11 cellular contexts compared by ENCODE assay signal in genomic region chr5:2093859-2094615, GRCh38.
A peak's percentile ranks its signal among the peaks of the same experiment; 100 is the strongest.
DNase-seq lines count a peak whose midpoint lies in the region; ATAC-seq and TF ChIP-seq lines count a peak whose summit lies in the region.
"Had no signal": no experiment of that assay in that cellular context is flagged by ENCODE, and none has a peak within 500 bp of the region (broad histone marks: within the 10 kb centered on the region; RNA-seq: fewer than 3 reads in every experiment).

No MANE protein-coding gene starts in this region.

- H3K9me3 Mint-ChIP-seq in activated CD4-positive, alpha-beta T cell treated with anti-CD3 and anti-CD28 coated beads, Interleukin-2, amount 10 ng/mL, durations not matched to agents 24 days and 14 days: no peaks in the 10 kb centered on the region
- H3K9me3 Mint-ChIP-seq in CD8-positive, alpha-beta T cell: no peaks in the 10 kb centered on the region
- H3K9me3 Mint-ChIP-seq: central memory CD8-positive, alpha-beta T cell had no signal

- no peak overlapping the region for H3K27ac Mint-ChIP-seq in activated CD4-positive, alpha-beta T cell treated with anti-CD3 and anti-CD28 coated beads, Interleukin-2, amount 10 ng/mL, durations not matched to agents 24 days and 14 days
- no peak overlapping the region for H3K27ac Mint-ChIP-seq in CD8-positive, alpha-beta T cell

- no peaks in the 10 kb centered on the region for H3K36me3 ChIP-seq in esophagus muscularis mucosa
- H3K36me3 ChIP-seq in mucosa of descending colon (ENCODE audit: low read depth): no peaks in the 10 kb centered on the region
- H3K36me3 ChIP-seq in uterus: no peaks in the 10 kb centered on the region
- no peaks in the 10 kb centered on the region for H3K36me3 ChIP-seq in CD8-positive, alpha-beta T cell (ENCODE audit: insufficient read depth, low read length)

- peaks cover 0 to 13% (median 0%) of the 10 kb centered on the region in 4 donors for H3K27me3 ChIP-seq in esophagus muscularis mucosa
- H3K27me3 ChIP-seq in uterus: no peaks in the 10 kb centered on the region
- no peaks in the 10 kb centered on the region for H3K27me3 ChIP-seq in CD8-positive, alpha-beta T cell (ENCODE audit: insufficient read depth, low read length)

- peak; percentile 36 for ATAC-seq in mucosa of descending colon
- no peak for ATAC-seq in GM18502 (IDR thresholded peaks at IDR 0.05; ENCODE audit: poor library complexity, unreplicated experiment)
- ATAC-seq in CD8-positive, alpha-beta T cell: no peak

- CTCF ChIA-PET in CD8-positive, alpha-beta T cell (lab: Charles Lee): no interaction called here

- H3K4me1 ChIP-seq in esophagus muscularis mucosa (no peaks in the 10 kb centered on the region), mucosa of descending colon (ENCODE audit: low read depth) (no peaks in the 10 kb centered on the region), uterus (no peaks in the 10 kb centered on the region)
- H3K4me1 ChIP-seq in CD8-positive, alpha-beta T cell (ENCODE audit: insufficient read depth, low read length): no peaks in the 10 kb centered on the region

- peak overlapping the region; percentile 28 to 73 (median 64) for H3K27ac ChIP-seq in esophagus muscularis mucosa (replicated peaks in 1 of 4)
- H3K27ac ChIP-seq in uterus: peak overlapping the region in 1 of 2 donors; percentile 49
- no peak overlapping the region for H3K27ac ChIP-seq in CD8-positive, alpha-beta T cell (ENCODE audit: low read depth, low read length)

- intact Hi-C loops in activated CD4-positive, alpha-beta T cell treated with anti-CD3 and anti-CD28 coated beads, Interleukin-2, amount 10 ng/mL, durations not matched to agents 24 days and 14 days (cut with micrococcal nuclease): no loop called here
- intact Hi-C loops in esophagus muscularis mucosa (cut with DNase I) (no loop called here), mucosa of descending colon (cut with DNase I, micrococcal nuclease) (no loop called here), uterus (cut with DNase I; ENCODE audit: low total_unique reads) (no loop called here)
- intact Hi-C loops in CD8-positive, alpha-beta T cell (cut with DNase I, micrococcal nuclease): no loop called here

- no peaks in the 10 kb centered on the region for H3K4me1 Mint-ChIP-seq in activated CD4-positive, alpha-beta T cell treated with anti-CD3 and anti-CD28 coated beads, Interleukin-2, amount 10 ng/mL, durations not matched to agents 24 days and 14 days
- H3K4me1 Mint-ChIP-seq in CD8-positive, alpha-beta T cell (ENCODE audit: low read depth): no peaks in the 10 kb centered on the region
- H3K4me1 Mint-ChIP-seq: central memory CD8-positive, alpha-beta T cell had no signal

- TF ChIP-seq EP300 in esophagus muscularis mucosa (IDR thresholded peaks at IDR 0.05): no peak

- no peak for TF ChIP-seq POLR2A in esophagus muscularis mucosa (IDR thresholded peaks at IDR 0.05; ENCODE audit: low read depth)
- TF ChIP-seq POLR2A in uterus (IDR thresholded peaks at IDR 0.05): no peak
- TF ChIP-seq POLR2A in erythroblast (IDR thresholded peaks at IDR 0.05; ENCODE audit: low read length): no peak

- peaks cover 3% of the 10 kb centered on the region for H3K27me3 Mint-ChIP-seq in activated CD4-positive, alpha-beta T cell treated with anti-CD3 and anti-CD28 coated beads, Interleukin-2, amount 10 ng/mL, durations not matched to agents 24 days and 14 days
- peaks cover 10% of the 10 kb centered on the region for H3K27me3 Mint-ChIP-seq in CD8-positive, alpha-beta T cell (ENCODE audit: low read depth)

- WGBS in esophagus muscularis mucosa: 79% methylated on average over 24 of the region's 24 CpGs

- peak; percentile 43 for DNase-seq in activated CD4-positive, alpha-beta T cell treated with anti-CD3 and anti-CD28 coated beads, Interleukin-2, amount 10 ng/mL, durations not matched to agents 24 days and 14 days
- DNase-seq in activated CD4-positive, alpha-beta T cell treated with anti-CD3 and anti-CD28 coated beads for 4 hours: no peak
- DNase-seq in esophagus muscularis mucosa (ENCODE audit: extremely low spot score): peak; percentile 92
- no peak for DNase-seq in mucosa of descending colon
- DNase-seq in uterus: peak; percentile 27 to 42
- DNase-seq in CD8-positive, alpha-beta T cell: no peak
- no peak for DNase-seq in erythroblast (lab: John Stamatoyannopoulos, UW)
- DNase-seq: 8988T, NCI-H1105 treated with DMSO at 0.1 percent for 48 hours had no signal

- H3K4me3 ChIP-seq in esophagus muscularis mucosa (no peak overlapping the region), mucosa of descending colon (no peak overlapping the region), uterus (no peak overlapping the region)
- no peak overlapping the region for H3K4me3 ChIP-seq in CD8-positive, alpha-beta T cell (ENCODE audit: low read depth, low read length)

- H3K9me3 ChIP-seq in esophagus muscularis mucosa (peaks cover 0 to 4% (median 0%) of the 10 kb centered on the region in 4 donors), mucosa of descending colon (no peaks in the 10 kb centered on the region), uterus (no peaks in the 10 kb centered on the region)
- H3K9me3 ChIP-seq in CD8-positive, alpha-beta T cell (ENCODE audit: low read length): no peaks in the 10 kb centered on the region

- TF ChIP-seq CTCF in esophagus muscularis mucosa (IDR thresholded peaks at IDR 0.05) (no peak), mucosa of descending colon (IDR thresholded peaks at IDR 0.05) (no peak), uterus (IDR thresholded peaks at IDR 0.05) (no peak)
- TF ChIP-seq CTCF in CD8-positive, alpha-beta T cell (IDR thresholded peaks at IDR 0.05): no peak

- H3K4me3 Mint-ChIP-seq in activated CD4-positive, alpha-beta T cell treated with anti-CD3 and anti-CD28 coated beads, Interleukin-2, amount 10 ng/mL, durations not matched to agents 24 days and 14 days: no peak overlapping the region
- H3K4me3 Mint-ChIP-seq in CD8-positive, alpha-beta T cell: no peak overlapping the region
- H3K4me3 Mint-ChIP-seq: central memory CD8-positive, alpha-beta T cell had no signal

- no peaks in the 10 kb centered on the region for H3K36me3 Mint-ChIP-seq in activated CD4-positive, alpha-beta T cell treated with anti-CD3 and anti-CD28 coated beads, Interleukin-2, amount 10 ng/mL, durations not matched to agents 24 days and 14 days (ENCODE audit: low read depth)
- no peaks in the 10 kb centered on the region for H3K36me3 Mint-ChIP-seq in CD8-positive, alpha-beta T cell

- POLR2A ChIA-PET in CD8-positive, alpha-beta T cell (lab: Charles Lee): no interaction called here

Comparison
In these comparisons a context has a peak if more than half of its experiments do, and no peak if none do; other contexts are left out.
1. DNase-seq: peak in activated CD4-positive, alpha-beta T cell treated with anti-CD3 and anti-CD28 coated beads, Interleukin-2, amount 10 ng/mL, durations not matched to agents 24 days and 14 days (single experiment), esophagus muscularis mucosa (single experiment) and uterus (2 of 2); none in activated CD4-positive, alpha-beta T cell treated with anti-CD3 and anti-CD28 coated beads for 4 hours (0 of 2), mucosa of descending colon (0 of 3), CD8-positive, alpha-beta T cell (0 of 7) and erythroblast (0 of 2).